12 cellular contexts compared by ENCODE assay signal in genomic region chr2:23803275-23803964, GRCh38.
DNase-seq lines count a peak whose midpoint lies in the region; ATAC-seq and TF ChIP-seq lines count a peak whose summit lies in the region.
"Had no signal": no experiment of that assay in that cellular context is flagged by ENCODE, and none has a peak within 500 bp of the region (broad histone marks: within the 10 kb centered on the region; RNA-seq: fewer than 3 reads in every experiment).

No MANE protein-coding gene starts in this region.

- peak; percentile 50 for ATAC-seq in lung (ENCODE audit: insufficient read depth, low FRiP score)
- no peak for ATAC-seq in T-cell (replicated peaks in 1 of 4)
- no peak for ATAC-seq in aorta (ENCODE audit: low FRiP score)
- ATAC-seq in GM18858 (IDR thresholded peaks at IDR 0.05; ENCODE audit: unreplicated experiment): no peak

- peak; percentile 59 for DNase-seq in AG10803 (ENCODE audit: low read depth)
- peak; percentile 54 for DNase-seq in HT1080 (ENCODE audit: low read depth)
- peak; percentile 65 for DNase-seq in dedifferentiated amniotic fluid mesenchymal stem cell (ENCODE audit: extremely low spot score)
- no peak for DNase-seq in lung (ENCODE audit: low spot score)
- no peak for DNase-seq in T-cell
- no peak for DNase-seq in aorta
- no peak for DNase-seq in activated effector memory CD4-positive, alpha-beta T cell treated with anti-CD3 and anti-CD28 coated beads, Interleukin-2, amount 50 U/mL, for 16 hours
- DNase-seq: activated naive CD8-positive, alpha-beta T cell treated with anti-CD3 and anti-CD28 coated beads, Interleukin-2, amount 10 ng/mL, durations not matched to agents 7 days and 5 days; effector memory CD4-positive, alpha-beta T cell had no signal

- H3K36me3 Mint-ChIP-seq in T-cell: peaks cover 29% of the 10 kb centered on the region

- no peaks in the 10 kb centered on the region for H3K9me3 Mint-ChIP-seq in T-cell
- H3K9me3 Mint-ChIP-seq: activated naive CD8-positive, alpha-beta T cell treated with anti-CD3 and anti-CD28 coated beads, Interleukin-2, amount 10 ng/mL, durations not matched to agents 7 days and 5 days had no signal

- H3K36me3 ChIP-seq in lung (ENCODE audit: control insufficient read depth in 2 of 2, insufficient read depth in 2 of 2, low read length in 2 of 2): peaks cover 0 to 5% of the 10 kb centered on the region in 2 donors
- no peaks in the 10 kb centered on the region for H3K36me3 ChIP-seq in aorta (ENCODE audit: control insufficient read depth in 1 of 2, insufficient read depth in 2 of 2, low read length in 1 of 2)

- H3K4me1 Mint-ChIP-seq in T-cell: no peaks in the 10 kb centered on the region
- H3K4me1 Mint-ChIP-seq: activated naive CD8-positive, alpha-beta T cell treated with anti-CD3 and anti-CD28 coated beads, Interleukin-2, amount 10 ng/mL, durations not matched to agents 7 days and 5 days had no signal

- H3K27ac ChIP-seq in lung (ENCODE audit: low read depth in 1 of 2, low read length in 1 of 2): no peak overlapping the region
- no peak overlapping the region for H3K27ac ChIP-seq in aorta (ENCODE audit: low read depth in 1 of 2, low read length in 2 of 2)
- H3K27ac ChIP-seq: C4-2B had no signal

- no peak overlapping the region for H3K4me3 Mint-ChIP-seq in T-cell
- H3K4me3 Mint-ChIP-seq: activated naive CD8-positive, alpha-beta T cell treated with anti-CD3 and anti-CD28 coated beads, Interleukin-2, amount 10 ng/mL, durations not matched to agents 7 days and 5 days had no signal

- H3K27ac Mint-ChIP-seq in T-cell: no peak overlapping the region
- H3K27ac Mint-ChIP-seq: activated naive CD8-positive, alpha-beta T cell treated with anti-CD3 and anti-CD28 coated beads, Interleukin-2, amount 10 ng/mL, durations not matched to agents 7 days and 5 days had no signal

- H3K4me1 ChIP-seq in lung (ENCODE audit: control insufficient read depth in 2 of 2, insufficient read depth in 2 of 2, low read length in 2 of 2): no peaks in the 10 kb centered on the region
- no peaks in the 10 kb centered on the region for H3K4me1 ChIP-seq in aorta (ENCODE audit: control insufficient read depth in 1 of 2, insufficient read depth in 2 of 2, low read length in 2 of 2)

- H3K4me3 ChIP-seq in AG10803 (ENCODE audit: low read length): no peak overlapping the region
- H3K4me3 ChIP-seq in lung: no peak overlapping the region
- H3K4me3 ChIP-seq in aorta (ENCODE audit: low read length in 2 of 2): no peak overlapping the region
- H3K4me3 ChIP-seq: stomach had no signal

- intact Hi-C loops in aorta (cut with DNase I): no loop called here

- no peaks in the 10 kb centered on the region for H3K27me3 ChIP-seq in lung (ENCODE audit: control insufficient read depth, insufficient read depth)
- H3K27me3 ChIP-seq in aorta (ENCODE audit: control insufficient read depth in 1 of 2, insufficient read depth in 2 of 2, low read length in 1 of 2): no peaks in the 10 kb centered on the region
- H3K27me3 ChIP-seq: stomach had no signal

- no peaks in the 10 kb centered on the region for H3K9me3 ChIP-seq in lung (ENCODE audit: control insufficient read depth in 2 of 2, insufficient read depth in 1 of 2, low read length in 1 of 2)
- no peaks in the 10 kb centered on the region for H3K9me3 ChIP-seq in aorta (ENCODE audit: control insufficient read depth, low read length)
- H3K9me3 ChIP-seq: stomach had no signal

- POLR2A ChIA-PET in T-cell (lab: Charles Lee): interaction anchor here in 1 of 2 donors (0.7 kb wide), 1 partner anchor 16 kb away, joined by 4 read pairs; no protein-coding TSS in a partner anchor

- CTCF ChIA-PET in T-cell (lab: Charles Lee): no interaction called here

- TF ChIP-seq CTCF in AG10803 (conservative IDR thresholded peaks at IDR 0.05; ENCODE audit: low read length): no peak
- no peak for TF ChIP-seq CTCF in lung (IDR thresholded peaks at IDR 0.05; ENCODE audit: control extremely low read depth, extremely low read depth)

- WGBS in lung, 2 donors: 86 to 92% methylated on average over 5 of the region's 5 CpGs
- WGBS in aorta, 2 donors: 76% methylated on average over 5 of the region's 5 CpGs

- no peaks in the 10 kb centered on the region for H3K27me3 Mint-ChIP-seq in T-cell
- H3K27me3 Mint-ChIP-seq: activated naive CD8-positive, alpha-beta T cell treated with anti-CD3 and anti-CD28 coated beads, Interleukin-2, amount 10 ng/mL, durations not matched to agents 7 days and 5 days had no signal

Comparison
In these comparisons a context has a peak if more than half of its experiments do, and no peak if none do; other contexts are left out.
1. DNase-seq: peak in AG10803 (single experiment), HT1080 (single experiment) and dedifferentiated amniotic fluid mesenchymal stem cell (single experiment); none in lung (single experiment), T-cell (0 of 34), aorta (0 of 2) and activated effector memory CD4-positive, alpha-beta T cell treated with anti-CD3 and anti-CD28 coated beads, Interleukin-2, amount 50 U/mL, for 16 hours (single experiment).